Comparison of ENCODE assay signal across 10 cellular contexts in the genomic region with DNA sequence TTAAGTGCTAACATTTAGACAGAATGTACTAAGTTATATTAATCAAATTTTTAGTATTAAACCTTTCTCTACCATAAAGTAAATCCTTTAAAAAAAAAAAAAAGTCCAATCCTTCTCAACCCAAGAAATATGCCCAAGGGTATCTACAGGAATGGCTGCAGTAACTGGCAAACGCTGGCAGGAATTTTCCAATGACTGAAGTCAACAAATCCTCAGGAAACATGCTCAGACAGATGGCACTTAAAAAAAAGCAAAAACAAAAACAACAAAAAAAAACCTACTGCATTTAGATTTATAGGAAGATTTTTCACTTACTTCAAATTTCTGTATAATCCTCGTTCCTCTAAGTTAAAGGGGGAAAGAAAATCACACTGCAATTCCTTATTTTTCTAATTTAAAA. TPM values are rescaled to one million over a fixed set of nuclear protein-coding genes. Genes with fewer than 3 reads are reported as not detected.
DNase-seq lines count a peak whose midpoint lies in the region; ATAC-seq and TF ChIP-seq lines count a peak whose summit lies in the region.
"Had no signal": no experiment of that assay in that cellular context is flagged by ENCODE, and none has a peak within 500 bp of the region (broad histone marks: within the 10 kb centered on the region; RNA-seq: fewer than 3 reads in every experiment).

No MANE protein-coding gene starts in this region.

- no peak for ATAC-seq in stimulated activated effector memory CD8-positive, alpha-beta T cell treated with anti-CD3 and anti-CD28 coated beads, Interleukin-12 subunit alpha, Interleukin-12 subunit beta, amount 100 ng/mL, for 72 hours
- ATAC-seq in activated naive CD8-positive, alpha-beta T cell treated with anti-CD3 and anti-CD28 coated beads, Interleukin-2, amount 50 U/mL, for 24 hours: no peak
- ATAC-seq in HG03521 (IDR thresholded peaks at IDR 0.05; ENCODE audit: unreplicated experiment): no peak
- ATAC-seq: stimulated activated memory B cell treated with anti-CD40 and anti-IgM and Interleukin-4, amounts not matched to agents 10 μg/mL and 1 μg/mL and 100 μg/mL, for 72 hours had no signal

- no peak for TF ChIP-seq CTCF in brain microvascular endothelial cell (IDR thresholded peaks at IDR 0.05; ENCODE audit: low read depth, low read length, missing control alignments)

- H3K36me3 ChIP-seq in brain microvascular endothelial cell (replicated peaks): no peaks in the 10 kb centered on the region
- no peaks in the 10 kb centered on the region for H3K36me3 ChIP-seq in iPS-20b (ENCODE audit: insufficient read depth, low read depth, low read length)

- no peaks in the 10 kb centered on the region for H3K27me3 ChIP-seq in brain microvascular endothelial cell (replicated peaks)
- no peaks in the 10 kb centered on the region for H3K27me3 ChIP-seq in iPS-20b (ENCODE audit: insufficient read depth, low read length)

- no peaks in the 10 kb centered on the region for H3K9me3 ChIP-seq in iPS-20b (ENCODE audit: insufficient read depth, low read depth, low read length)

- no peak overlapping the region for H3K27ac Mint-ChIP-seq in stimulated activated effector memory CD8-positive, alpha-beta T cell treated with anti-CD3 and anti-CD28 coated beads, Interleukin-12 subunit alpha, Interleukin-12 subunit beta, amount 100 ng/mL, for 72 hours
- no peak overlapping the region for H3K27ac Mint-ChIP-seq in activated naive CD8-positive, alpha-beta T cell treated with anti-CD3 and anti-CD28 coated beads, Interleukin-2, amount 50 U/mL, for 24 hours
- H3K27ac Mint-ChIP-seq: stimulated activated memory B cell treated with anti-CD40 and anti-IgM and Interleukin-4, amounts not matched to agents 10 μg/mL and 1 μg/mL and 100 μg/mL, for 72 hours had no signal

- H3K4me1 ChIP-seq in iPS-20b (ENCODE audit: insufficient read depth, low read length): peaks cover 28% of the 10 kb centered on the region

- peak overlapping the region; percentile 48 for H3K4me3 Mint-ChIP-seq in stimulated activated effector memory CD8-positive, alpha-beta T cell treated with anti-CD3 and anti-CD28 coated beads, Interleukin-12 subunit alpha, Interleukin-12 subunit beta, amount 100 ng/mL, for 72 hours
- H3K4me3 Mint-ChIP-seq in activated naive CD8-positive, alpha-beta T cell treated with anti-CD3 and anti-CD28 coated beads, Interleukin-2, amount 50 U/mL, for 24 hours: no peak overlapping the region
- H3K4me3 Mint-ChIP-seq: stimulated activated memory B cell treated with anti-CD40 and anti-IgM and Interleukin-4, amounts not matched to agents 10 μg/mL and 1 μg/mL and 100 μg/mL, for 72 hours had no signal

- peaks cover 45% of the 10 kb centered on the region for H3K4me1 Mint-ChIP-seq in stimulated activated effector memory CD8-positive, alpha-beta T cell treated with anti-CD3 and anti-CD28 coated beads, Interleukin-12 subunit alpha, Interleukin-12 subunit beta, amount 100 ng/mL, for 72 hours
- peaks cover 45% of the 10 kb centered on the region for H3K4me1 Mint-ChIP-seq in activated naive CD8-positive, alpha-beta T cell treated with anti-CD3 and anti-CD28 coated beads, Interleukin-2, amount 50 U/mL, for 24 hours

- H3K27ac ChIP-seq in brain microvascular endothelial cell: peak overlapping the region; percentile 95
- H3K27ac ChIP-seq in iPS-20b (ENCODE audit: low read length): peak overlapping the region; percentile 67

- peak overlapping the region; percentile 49; the same call in 1 of the 2 replicates for H3K9ac ChIP-seq in iPS-20b (ENCODE audit: low read depth, low read length)

- H3K9me3 Mint-ChIP-seq in stimulated activated effector memory CD8-positive, alpha-beta T cell treated with anti-CD3 and anti-CD28 coated beads, Interleukin-12 subunit alpha, Interleukin-12 subunit beta, amount 100 ng/mL, for 72 hours: no peaks in the 10 kb centered on the region
- no peaks in the 10 kb centered on the region for H3K9me3 Mint-ChIP-seq in activated naive CD8-positive, alpha-beta T cell treated with anti-CD3 and anti-CD28 coated beads, Interleukin-2, amount 50 U/mL, for 24 hours
- H3K9me3 Mint-ChIP-seq: stimulated activated memory B cell treated with anti-CD40 and anti-IgM and Interleukin-4, amounts not matched to agents 10 μg/mL and 1 μg/mL and 100 μg/mL, for 72 hours had no signal

- DNase-seq in M059J (ENCODE audit: low read depth) (peak; percentile 48), brain microvascular endothelial cell (no peak), hypothalamus (lab: John Stamatoyannopoulos, UW) (no peak), CD1c-positive myeloid dendritic cell (ENCODE audit: extremely low spot score) (no peak)
- DNase-seq in stimulated activated effector memory CD8-positive, alpha-beta T cell treated with anti-CD3 and anti-CD28 coated beads, Interleukin-12 subunit alpha, Interleukin-12 subunit beta, amount 100 ng/mL, for 72 hours (ENCODE audit: low spot score in 2 of 2): no peak
- no peak for DNase-seq in activated naive CD8-positive, alpha-beta T cell treated with anti-CD3 and anti-CD28 coated beads, Interleukin-2, amount 50 U/mL, for 24 hours
- DNase-seq: cerebellar nuclear complex had no signal

- in situ Hi-C loops in brain microvascular endothelial cell (cut with HindIII; ENCODE audit: low pct_ligation_motif_present, low sequenced_read_pairs): no loop called here

- peak overlapping the region; percentile 42 for H3K4me3 ChIP-seq in brain microvascular endothelial cell (ENCODE audit: low read depth, low read length)
- peak overlapping the region; percentile 42 for H3K4me3 ChIP-seq in iPS-20b (ENCODE audit: low read length)

- H3K36me3 Mint-ChIP-seq in stimulated activated effector memory CD8-positive, alpha-beta T cell treated with anti-CD3 and anti-CD28 coated beads, Interleukin-12 subunit alpha, Interleukin-12 subunit beta, amount 100 ng/mL, for 72 hours: no peaks in the 10 kb centered on the region
- peaks cover 2% of the 10 kb centered on the region for H3K36me3 Mint-ChIP-seq in activated naive CD8-positive, alpha-beta T cell treated with anti-CD3 and anti-CD28 coated beads, Interleukin-2, amount 50 U/mL, for 24 hours (ENCODE audit: low read depth)
- H3K36me3 Mint-ChIP-seq: stimulated activated memory B cell treated with anti-CD40 and anti-IgM and Interleukin-4, amounts not matched to agents 10 μg/mL and 1 μg/mL and 100 μg/mL, for 72 hours had no signal

- H3K27me3 Mint-ChIP-seq in activated naive CD8-positive, alpha-beta T cell treated with anti-CD3 and anti-CD28 coated beads, Interleukin-2, amount 50 U/mL, for 24 hours: no peaks in the 10 kb centered on the region
- H3K27me3 Mint-ChIP-seq: stimulated activated memory B cell treated with anti-CD40 and anti-IgM and Interleukin-4, amounts not matched to agents 10 μg/mL and 1 μg/mL and 100 μg/mL, for 72 hours had no signal

RNA-seq across cellular contexts. Expression of gene SVIL, which starts 0.7 kb away (rescaled TPM):
- total RNA-seq in M059J (2014; rRNA removed; shearing (Covaris generic)): 0.84 and 0.94 TPM in 2 replicates
